In the genomic region with DNA sequence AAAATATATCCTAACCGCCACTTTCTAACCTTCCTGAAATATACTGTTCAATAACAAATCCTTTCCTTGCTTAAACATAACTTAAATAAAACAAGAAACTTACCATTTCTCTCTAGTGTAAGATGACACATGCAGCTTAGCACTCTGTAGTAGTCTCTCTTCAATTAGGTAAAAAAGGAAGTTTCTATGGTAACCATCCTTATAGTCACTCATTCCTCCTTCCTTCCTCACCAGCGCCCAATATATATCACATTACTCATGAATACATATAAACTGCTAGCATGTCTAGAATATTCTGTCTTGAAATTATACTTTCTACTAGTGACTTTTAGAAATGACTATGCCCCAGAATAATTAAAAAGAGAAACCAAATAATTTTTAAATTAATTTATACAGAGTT, we compare ENCODE assay signal across 15 cellular contexts.
DNase-seq lines count a peak whose midpoint lies in the region; ATAC-seq and TF ChIP-seq lines count a peak whose summit lies in the region.
"Had no signal": no experiment of that assay in that cellular context is flagged by ENCODE, and none has a peak within 500 bp of the region (broad histone marks: within the 10 kb centered on the region; RNA-seq: fewer than 3 reads in every experiment).

No MANE protein-coding gene starts in this region.

- H3K4me3 ChIP-seq in AG09309 (ENCODE audit: control insufficient read depth, low read depth, low read length) (no peak overlapping the region), brain microvascular endothelial cell (ENCODE audit: low read depth, low read length) (no peak overlapping the region)

- TF ChIP-seq CTCF in AG09309 (IDR thresholded peaks at IDR 0.05; ENCODE audit: control insufficient read depth, insufficient read depth, low read depth, low read length, missing control alignments) (no peak), brain microvascular endothelial cell (IDR thresholded peaks at IDR 0.05; ENCODE audit: low read depth, low read length, missing control alignments) (no peak)

- intact Hi-C loops in head of caudate nucleus (cut with DNase I), result no loop called here

- H3K27ac ChIP-seq in brain microvascular endothelial cell, result peak overlapping the region; percentile 50

- H3K27me3 ChIP-seq in brain microvascular endothelial cell (replicated peaks), result no peaks in the 10 kb centered on the region

- ATAC-seq in HG03432 (IDR thresholded peaks at IDR 0.05; ENCODE audit: unreplicated experiment), result no peak
- ATAC-seq: stimulated activated effector memory CD8-positive, alpha-beta T cell treated with anti-CD3 and anti-CD28 coated beads, Interleukin-12 subunit alpha, Interleukin-12 subunit beta, amount 100 ng/mL, for 72 hours had no signal

- DNase-seq in AG09309 (ENCODE audit: low read depth) (peak; percentile 41), LHCN-M2 (ENCODE audit: low read depth) (peak; percentile 58), brain microvascular endothelial cell (peak; percentile 63), kidney tubule cell (ENCODE audit: low spot score) (peak; percentile 13), NCI-H526 (lab: John Stamatoyannopoulos, UW) (no peak), SKM-1 (lab: John Stamatoyannopoulos, UW; ENCODE audit: unreplicated experiment) (no peak), head of caudate nucleus (no peak)
- DNase-seq: activated naive CD4-positive, alpha-beta T cell treated with anti-CD3 and anti-CD28 coated beads, Interleukin-2, amount 50 U/mL, for 16 hours; DMS79; H9; NCI-H1092 treated with DMSO at 0.1 percent for 48 hours; NCI-H524 treated with DMSO at 0.1 percent for 48 hours; stimulated activated CD4-positive, alpha-beta T cell treated with anti-CD3 and anti-CD28 coated beads, Interleukin-2, amount 100 ng/mL, for 48 hours had no signal

- H3K36me3 ChIP-seq in brain microvascular endothelial cell (replicated peaks), result no peaks in the 10 kb centered on the region

- in situ Hi-C loops in brain microvascular endothelial cell (cut with HindIII; ENCODE audit: low pct_ligation_motif_present, low sequenced_read_pairs), result no loop called here

Comparison
In these comparisons a context has a peak if more than half of its experiments do, and no peak if none do; other contexts are left out.
1. DNase-seq: peak in AG09309 (single experiment), LHCN-M2 (single experiment), brain microvascular endothelial cell (single experiment) and kidney tubule cell (single experiment); none in NCI-H526 (0 of 2), SKM-1 (single experiment) and head of caudate nucleus (0 of 42).